In the genomic region with DNA sequence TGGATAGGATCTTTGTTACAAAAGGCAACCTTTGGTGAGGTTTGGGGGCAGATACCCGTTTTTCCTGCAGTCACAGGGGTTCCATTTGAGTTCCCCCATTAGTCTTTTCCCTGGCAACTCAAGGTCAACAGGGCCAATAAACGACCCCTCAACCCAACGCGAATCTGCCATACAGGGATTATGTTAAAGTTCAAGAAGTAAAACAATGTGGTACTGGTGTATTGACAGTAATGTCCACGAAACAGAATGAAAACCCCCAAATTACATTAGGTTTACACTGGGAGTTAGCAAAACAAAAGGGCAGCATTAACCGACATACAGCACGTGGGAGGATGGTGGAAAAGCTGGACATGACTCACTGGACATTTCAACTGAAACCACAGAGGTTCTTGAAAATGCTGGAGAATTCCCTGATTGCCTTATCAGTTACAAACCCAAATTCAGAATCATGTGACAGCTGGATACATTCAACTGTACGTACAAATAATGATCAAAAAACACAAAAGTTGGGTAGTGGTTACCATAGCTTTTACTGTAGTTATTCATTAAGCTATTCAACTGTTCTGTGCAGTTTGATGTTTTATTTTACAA, we compare ENCODE assay signal across 10 cellular contexts. TPM values are rescaled to one million over a fixed set of nuclear protein-coding genes. Genes with fewer than 3 reads are reported as not detected.
DNase-seq lines count a peak whose midpoint lies in the region; ATAC-seq and TF ChIP-seq lines count a peak whose summit lies in the region.
"Had no signal": no experiment of that assay in that cellular context is flagged by ENCODE, and none has a peak within 500 bp of the region (broad histone marks: within the 10 kb centered on the region; RNA-seq: fewer than 3 reads in every experiment).

No MANE protein-coding gene starts in this region.

- DNase-seq in BJ (ENCODE audit: low read depth) (no peak), LNCaP clone FGC (ENCODE audit: low read depth) (no peak), dermis blood vessel endothelial cell (peak; percentile 26), myocyte (ENCODE audit: low read depth) (peak; percentile 48), G401 (ENCODE audit: low spot score) (no peak), left colon (no peak)
- no peak for DNase-seq in stimulated activated naive B cell treated with anti-CD40 and anti-IgM and Interleukin-4, amounts not matched to agents 10 μg/mL and 1 μg/mL and 100 μg/mL, for 72 hours
- no peak for DNase-seq in activated CD4-positive, alpha-beta T cell treated with anti-CD3 and anti-CD28 coated beads, Interleukin-2, amount 50 U/mL, for 1 hour

- ATAC-seq in stimulated activated naive B cell treated with anti-CD40 and anti-IgM and Interleukin-4, amounts not matched to agents 10 μg/mL and 1 μg/mL and 100 μg/mL, for 72 hours (replicated peaks), result no peak
- ATAC-seq in left colon, result no peak

- no peak overlapping the region for H3K4me3 Mint-ChIP-seq in stimulated activated naive B cell treated with anti-CD40 and anti-IgM and Interleukin-4, amounts not matched to agents 10 μg/mL and 1 μg/mL and 100 μg/mL, for 72 hours
- H3K4me3 Mint-ChIP-seq: dendritic cell treated with granulocyte-macrophage colony-stimulating factor and Interleukin-4, amounts not matched to agents 40 ng/mL and 50 ng/mL, for 4 days had no signal

- H3K4me1 Mint-ChIP-seq in stimulated activated naive B cell treated with anti-CD40 and anti-IgM and Interleukin-4, amounts not matched to agents 10 μg/mL and 1 μg/mL and 100 μg/mL, for 72 hours, result peaks cover 21 to 25% of the 10 kb centered on the region in 2 donors

- CTCF ChIA-PET in BJ (lab: Yijun Ruan, JAX), result no interaction called here

- peak overlapping the region; percentile 38; the same call in 1 of the 2 replicates for H3K4me3 ChIP-seq in BJ (ENCODE audit: low read depth, low read length)
- H3K4me3 ChIP-seq in LNCaP clone FGC (ENCODE audit: low read depth, low read length), result peak overlapping the region; percentile 58
- H3K4me3 ChIP-seq: mucosa of descending colon had no signal

- 0 out of 2 replicates have a peak, but pooled peaks cover 2% of the 10 kb centered on the region for H3K36me3 ChIP-seq in BJ (ENCODE audit: control insufficient read depth, insufficient read depth, low read length)

- POLR2A ChIA-PET in BJ (lab: Charles Lee), result no interaction called here

- intact Hi-C loops in left colon (cut with DNase I, micrococcal nuclease), result no loop called here

- no peak overlapping the region for H3K27ac Mint-ChIP-seq in stimulated activated naive B cell treated with anti-CD40 and anti-IgM and Interleukin-4, amounts not matched to agents 10 μg/mL and 1 μg/mL and 100 μg/mL, for 72 hours
- H3K27ac Mint-ChIP-seq: dendritic cell treated with granulocyte-macrophage colony-stimulating factor and Interleukin-4, amounts not matched to agents 40 ng/mL and 50 ng/mL, for 4 days had no signal

- peaks cover 0 to 6% of the 10 kb centered on the region in 2 donors for H3K27me3 Mint-ChIP-seq in stimulated activated naive B cell treated with anti-CD40 and anti-IgM and Interleukin-4, amounts not matched to agents 10 μg/mL and 1 μg/mL and 100 μg/mL, for 72 hours

- peaks cover 20 to 38% of the 10 kb centered on the region in 2 donors for H3K36me3 Mint-ChIP-seq in stimulated activated naive B cell treated with anti-CD40 and anti-IgM and Interleukin-4, amounts not matched to agents 10 μg/mL and 1 μg/mL and 100 μg/mL, for 72 hours

- in situ Hi-C loops in G401 (cut with HindIII; ENCODE audit: low sequenced_read_pairs), result no loop called here

- TF ChIP-seq CTCF in BJ (IDR thresholded peaks at IDR 0.05; ENCODE audit: insufficient read depth, low read depth, low read length) (no peak), LNCaP clone FGC (IDR thresholded peaks at IDR 0.05; ENCODE audit: control insufficient read depth, extremely low read depth, insufficient read depth) (no peak)

- no peaks in the 10 kb centered on the region for H3K27me3 ChIP-seq in BJ (ENCODE audit: control insufficient read depth, insufficient read depth, low read length)

- H3K9me3 Mint-ChIP-seq in stimulated activated naive B cell treated with anti-CD40 and anti-IgM and Interleukin-4, amounts not matched to agents 10 μg/mL and 1 μg/mL and 100 μg/mL, for 72 hours, result no peaks in the 10 kb centered on the region
- H3K9me3 Mint-ChIP-seq: dendritic cell treated with granulocyte-macrophage colony-stimulating factor and Interleukin-4, amounts not matched to agents 40 ng/mL and 50 ng/mL, for 4 days had no signal

RNA-seq across cellular contexts. Expression of gene IMP4, which starts 4.9 kb away (rescaled TPM):
- 80.9 and 144 TPM in 2 replicates for polyA plus RNA-seq in BJ (2011; rRNA removed)
- polyA minus RNA-seq in BJ (2011; rRNA and poly(A)+ RNA removed), result 44.3 and 103 TPM in 2 replicates
- total RNA-seq in dermis blood vessel endothelial cell, result 92.1 and 98.0 TPM in 2 replicates
- 104 and 148 TPM in 2 replicates for total RNA-seq in myocyte
- polyA plus RNA-seq in myocyte (2012), result 84.3 TPM
- total RNA-seq in G401 (2014; rRNA removed; shearing (Covaris generic)), result 84.2 and 100 TPM in 2 replicates
- total RNA-seq in left colon, result 10 to 100 TPM; 60.7 to 74.8 TPM

RNA-seq across cellular contexts. Expression of gene PTPN18, which starts 18.0 kb away (rescaled TPM):
- 21.0 and 24.4 TPM in 2 replicates for polyA plus RNA-seq in BJ (2011; rRNA removed)
- polyA minus RNA-seq in BJ (2011; rRNA and poly(A)+ RNA removed), result 15.8 and 19.4 TPM in 2 replicates
- total RNA-seq in dermis blood vessel endothelial cell, result 36.9 and 56.6 TPM in 2 replicates
- 10.5 and 11.3 TPM in 2 replicates for total RNA-seq in myocyte
- polyA plus RNA-seq in myocyte (2012), result 19.4 TPM
- 24.4 and 26.1 TPM in 2 replicates for total RNA-seq in G401 (2014; rRNA removed; shearing (Covaris generic))
- total RNA-seq in left colon, result 100 to 1,000 TPM; 112 to 168 TPM

Comparison
In these comparisons a context has a peak if more than half of its experiments do, and no peak if none do; other contexts are left out.
1. DNase-seq: peak in dermis blood vessel endothelial cell (single experiment) and myocyte (single experiment); none in BJ (single experiment), LNCaP clone FGC (single experiment), G401 (single experiment), stimulated activated naive B cell treated with anti-CD40 and anti-IgM and Interleukin-4, amounts not matched to agents 10 μg/mL and 1 μg/mL and 100 μg/mL, for 72 hours (single experiment), activated CD4-positive, alpha-beta T cell treated with anti-CD3 and anti-CD28 coated beads, Interleukin-2, amount 50 U/mL, for 1 hour (single experiment) and left colon (0 of 2).